In the genomic region with DNA sequence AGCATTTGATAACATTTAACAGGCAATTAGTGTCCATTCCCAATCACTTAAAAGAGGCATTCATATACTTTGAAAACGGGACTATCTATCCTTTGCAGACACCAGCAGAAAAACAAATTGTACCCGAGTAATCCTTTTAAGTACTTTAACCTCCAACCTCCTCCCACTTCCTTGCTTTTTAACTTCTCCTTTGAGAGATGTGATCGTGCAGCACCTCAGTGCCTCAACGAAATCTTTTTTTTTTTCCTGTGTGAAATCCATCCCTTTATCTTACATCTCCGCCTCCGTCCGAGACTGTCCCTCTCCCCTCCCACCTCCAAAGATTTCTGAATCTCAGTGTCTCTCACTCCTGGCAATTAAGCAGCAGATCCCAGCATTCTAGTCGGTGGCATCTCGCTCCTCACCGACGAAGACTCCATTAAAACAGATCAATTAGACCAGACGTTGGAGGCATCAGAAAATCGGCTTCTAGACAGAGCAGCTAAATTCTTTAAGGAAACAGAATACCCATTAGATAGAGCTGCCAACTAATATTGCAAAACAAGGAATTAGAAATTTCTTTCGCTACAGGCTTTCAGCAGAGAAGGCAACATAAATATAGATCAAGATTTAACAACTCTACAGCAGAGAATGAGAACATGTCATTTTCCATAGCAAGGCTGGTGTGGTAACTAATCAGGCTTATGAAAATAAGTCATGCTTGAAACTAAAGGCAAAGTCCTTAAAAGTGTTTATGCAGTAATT, we compare ENCODE assay signal across 8 cellular contexts. TPM values are rescaled to one million over a fixed set of nuclear protein-coding genes. Genes with fewer than 3 reads are reported as not detected.
DNase-seq lines count a peak whose midpoint lies in the region; ATAC-seq, FAIRE-seq and TF ChIP-seq lines count a peak whose summit lies in the region.

No MANE protein-coding gene starts in this region.

- H3K9ac ChIP-seq in HUES6 (ENCODE audit: low read length): no peak overlapping the region

- no peak for TF ChIP-seq POLR2A in GM12891 (IDR thresholded peaks at IDR 0.05; ENCODE audit: low read depth, low read length)

- H3K4me1 Mint-ChIP-seq in brain: peaks cover 49% of the 10 kb centered on the region
- H3K4me1 Mint-ChIP-seq in naive thymus-derived CD8-positive, alpha-beta T cell: peaks cover 19 to 31% (median 27%) of the 10 kb centered on the region in 4 donors

- H3K36me3 Mint-ChIP-seq in brain: no peaks in the 10 kb centered on the region
- no peaks in the 10 kb centered on the region for H3K36me3 Mint-ChIP-seq in naive thymus-derived CD8-positive, alpha-beta T cell

- FAIRE-seq in GM12891 (lab: Jason Lieb, UNC): no peak

- ATAC-seq in naive thymus-derived CD8-positive, alpha-beta T cell: no peak
- ATAC-seq in HG02610 (IDR thresholded peaks at IDR 0.05; ENCODE audit: unreplicated experiment): no peak
- ATAC-seq in GM18907 (IDR thresholded peaks at IDR 0.05; ENCODE audit: unreplicated experiment): no peak
- no peak for ATAC-seq in HG03565 (IDR thresholded peaks at IDR 0.05; ENCODE audit: unreplicated experiment)

- no peaks in the 10 kb centered on the region for H3K9me3 ChIP-seq in BE2C
- H3K9me3 ChIP-seq in HUES6 (ENCODE audit: control insufficient read depth, insufficient read depth, low read depth, low read length): no peaks in the 10 kb centered on the region

- peak overlapping the region; percentile 61 to 90 (median 86) for H3K27ac Mint-ChIP-seq in brain
- no peak overlapping the region for H3K27ac Mint-ChIP-seq in naive thymus-derived CD8-positive, alpha-beta T cell

- H3K27ac ChIP-seq in HUES6 (ENCODE audit: low read depth, low read length): no peak overlapping the region

- H3K4me3 ChIP-seq in BE2C (ENCODE audit: low read depth, low read length) (peak overlapping the region; percentile 68), HUES6 (ENCODE audit: low read depth, low read length) (peak overlapping the region; percentile 69)

- H3K36me3 ChIP-seq in BE2C: no peaks in the 10 kb centered on the region
- H3K36me3 ChIP-seq in HUES6 (ENCODE audit: control insufficient read depth, insufficient read depth, low read length): no peaks in the 10 kb centered on the region

- TF ChIP-seq CTCF in BE2C (IDR thresholded peaks at IDR 0.05; ENCODE audit: low read depth, low read length): no peak
- peak in 1 of 2 experiments; percentile 3 for TF ChIP-seq CTCF in brain (conservative IDR thresholded peaks at IDR 0.05)

- DNase-seq in BE2C (no peak), GM12891 (ENCODE audit: insufficient read length, low spot score) (no peak)
- no peak for DNase-seq in naive thymus-derived CD8-positive, alpha-beta T cell

- H3K27me3 ChIP-seq in BE2C (peaks cover 47% of the 10 kb centered on the region), HUES6 (ENCODE audit: control insufficient read depth, insufficient read depth, low read length) (peaks cover 72% of the 10 kb centered on the region)

- no peaks in the 10 kb centered on the region for H3K9me3 Mint-ChIP-seq in brain
- no peaks in the 10 kb centered on the region for H3K9me3 Mint-ChIP-seq in naive thymus-derived CD8-positive, alpha-beta T cell

- H3K27me3 Mint-ChIP-seq in brain: peaks cover 45% of the 10 kb centered on the region
- peaks cover 37 to 60% (median 55%) of the 10 kb centered on the region in 5 donors for H3K27me3 Mint-ChIP-seq in naive thymus-derived CD8-positive, alpha-beta T cell

- H3K4me1 ChIP-seq in BE2C: no peaks in the 10 kb centered on the region
- peaks cover 10% of the 10 kb centered on the region for H3K4me1 ChIP-seq in HUES6 (ENCODE audit: control insufficient read depth, insufficient read depth, low read length)

- H3K4me3 Mint-ChIP-seq in brain: peak overlapping the region; percentile 89 to 92 (median 89)
- H3K4me3 Mint-ChIP-seq in naive thymus-derived CD8-positive, alpha-beta T cell: peak overlapping the region; percentile 70 to 93 (median 84)

- POLR2A ChIA-PET in naive thymus-derived CD8-positive, alpha-beta T cell (lab: Charles Lee): no interaction called here

TF ChIP-seq in GM12891, 5 proteins besides CTCF, POLR2A, EP300 and RAD21:
- TF ChIP-seq POU2F2 (IDR thresholded peaks at IDR 0.05; ENCODE audit: low read depth, low read length) (no peak), TAF1 (IDR thresholded peaks at IDR 0.05; ENCODE audit: low read depth, low read length) (no peak), PAX5 (IDR thresholded peaks at IDR 0.05; ENCODE audit: insufficient read depth, low read length, severe bottlenecking) (no peak), POLR2AphosphoS5 (IDR thresholded peaks at IDR 0.05; ENCODE audit: low read depth, low read length) (no peak), SPI1 (IDR thresholded peaks at IDR 0.05; ENCODE audit: low read depth, low read length) (no peak)
TF ChIP-seq in GM12891: peak in this region for 0.

RNA-seq across cellular contexts. Expression of gene TMEFF2, which starts 1.9 kb away (rescaled TPM):
- 5.2 TPM for polyA plus RNA-seq in BE2C (2012; ENCODE audit: insufficient read depth, insufficient read length, low read depth)
- 7.2 TPM for polyA plus RNA-seq in brain (ENCODE audit: insufficient read depth, low read depth, low replicate concordance)
- total RNA-seq in naive thymus-derived CD8-positive, alpha-beta T cell: not detected
- polyA plus RNA-seq in naive thymus-derived CD8-positive, alpha-beta T cell: not detected
- polyA plus RNA-seq in GM12891 (2012; ENCODE audit: low read depth, missing spikeins): not detected

Comparison
In these comparisons a context has a peak if more than half of its experiments do, and no peak if none do; other contexts are left out.
1. H3K27ac Mint-ChIP-seq: peak in brain (5 of 5); none in naive thymus-derived CD8-positive, alpha-beta T cell (0 of 10).